16 cellular contexts compared by ENCODE assay signal in genomic region chr1:2861988-2862430, GRCh38.
"Had no signal": no experiment of that assay in that cellular context is flagged by ENCODE, and none has a peak within 500 bp of the region (broad histone marks: within the 10 kb centered on the region; RNA-seq: fewer than 3 reads in every experiment).

No MANE protein-coding gene starts in this region.

- H3K27me3 ChIP-seq: right lobe of liver, uterus had no signal

- DNase-seq: effector CD4-positive, alpha-beta T cell; endodermal cell; islet precursor cell; mammary epithelial cell; naive thymus-derived CD4-positive, alpha-beta T cell; nucleus accumbens; stimulated activated CD4-positive, alpha-beta T cell treated with anti-CD3 and anti-CD28 coated beads, Interleukin-15, amount 100 ng/mL, for 24 hours; stimulated activated CD4-positive, alpha-beta T cell treated with anti-CD3 and anti-CD28 coated beads, Interleukin-1b, Interleukin-23, amount 100 ng/mL, for 48 hours; stimulated activated CD4-positive, alpha-beta T cell treated with anti-CD3 and anti-CD28 coated beads, Interleukin-4, amount 100 ng/mL, for 24 hours; tibial artery; uterus had no signal

- H3K9me3 ChIP-seq: pancreas, right lobe of liver, tibial artery, upper lobe of left lung, uterus had no signal

- H3K36me3 ChIP-seq: pancreas, right lobe of liver, tibial artery, upper lobe of left lung, uterus had no signal

- H3K27ac ChIP-seq: coronary artery, pancreas, right lobe of liver, tibial artery, upper lobe of left lung, uterus had no signal

- H3K4me3 ChIP-seq: coronary artery, pancreas, right lobe of liver, tibial artery, upper lobe of left lung, uterus had no signal

- ATAC-seq: naive thymus-derived CD4-positive, alpha-beta T cell; pancreas; right lobe of liver; stimulated activated memory B cell treated with anti-CD40 and anti-IgM and Interleukin-4, amounts not matched to agents 10 μg/mL and 1 μg/mL and 100 μg/mL, for 72 hours had no signal

- H3K4me1 ChIP-seq: pancreas, right lobe of liver, tibial artery, uterus had no signal
